ENCODE assay signal across 8 cellular contexts in genomic region chr11:67606150-67606476, GRCh38. TPM values are rescaled to one million over a fixed set of nuclear protein-coding genes. Genes with fewer than 3 reads are reported as not detected.
DNase-seq lines count a peak whose midpoint lies in the region; ATAC-seq and TF ChIP-seq lines count a peak whose summit lies in the region.

No MANE protein-coding gene starts in this region.

- no peaks in the 10 kb centered on the region for H3K9me2 ChIP-seq in OCI-LY1 (ENCODE audit: low read depth, low read length)

- H3K4me1 ChIP-seq in CD4-positive, CD25-positive, alpha-beta regulatory T cell (ENCODE audit: control insufficient read depth, insufficient read depth, low read length, poor library complexity, severe bottlenecking) = peaks cover 21% of the 10 kb centered on the region
- H3K4me1 ChIP-seq in OCI-LY1 (ENCODE audit: insufficient read depth, low read length, severe bottlenecking) (peaks cover 25% of the 10 kb centered on the region), neuronal stem cell (ENCODE audit: control insufficient read depth in 2 of 2, insufficient read depth in 1 of 2, low read depth in 1 of 2, low read length in 2 of 2) (peaks cover 21 to 29% of the 10 kb centered on the region in 2 donors)

- TF ChIP-seq CTCF in OCI-LY1 (IDR thresholded peaks at IDR 0.05; ENCODE audit: low read length) = no peak
- no peak for TF ChIP-seq CTCF in epithelial cell of esophagus (IDR thresholded peaks at IDR 0.05; ENCODE audit: insufficient read depth, low read depth, low read length, missing control alignments)

- H3F3A ChIP-seq in OCI-LY1 (ENCODE audit: insufficient read depth, low read length) = no peaks in the 10 kb centered on the region

- H3K14ac ChIP-seq in neuronal stem cell (ENCODE audit: low read length) = no peak overlapping the region

- peaks cover 9% of the 10 kb centered on the region; the same call in 1 of the 2 replicates for H3K79me2 ChIP-seq in OCI-LY1 (ENCODE audit: insufficient read depth, low read length)

- no peak overlapping the region for H3K4ac ChIP-seq in neuronal stem cell (ENCODE audit: low read length)

- H2AFZ ChIP-seq in OCI-LY1 (ENCODE audit: low read length) (0 out of 2 replicates have a peak overlapping the region, but pooled peaks have one; percentile 21), neuronal stem cell (ENCODE audit: low read length) (peak overlapping the region; percentile 89)

- H3K4me3 ChIP-seq in CD4-positive, CD25-positive, alpha-beta regulatory T cell (ENCODE audit: low read depth, low read length) = peak overlapping the region; percentile 79
- peak overlapping the region; percentile 94 for H3K4me3 ChIP-seq in OCI-LY1 (ENCODE audit: low read depth, low read length, poor library complexity, severe bottlenecking)
- H3K4me3 ChIP-seq in epithelial cell of esophagus (ENCODE audit: low read length) = peak overlapping the region; percentile 97
- peak overlapping the region; percentile 72 to 99 for H3K4me3 ChIP-seq in neuronal stem cell (ENCODE audit: low read length in 2 of 2)

- peak overlapping the region; percentile 57 for H2BK15ac ChIP-seq in neuronal stem cell (ENCODE audit: low read length)

- no peaks in the 10 kb centered on the region for H3K9me3 ChIP-seq in CD4-positive, CD25-positive, alpha-beta regulatory T cell (ENCODE audit: control insufficient read depth in 2 of 2, low read length in 2 of 2)
- H3K9me3 ChIP-seq in OCI-LY1 (ENCODE audit: low read length) = no peaks in the 10 kb centered on the region
- H3K9me3 ChIP-seq in neuronal stem cell (replicated peaks in 1 of 2; ENCODE audit: control insufficient read depth in 2 of 2, insufficient read depth in 1 of 2, low read depth in 1 of 2, low read length in 2 of 2) = peaks cover 2 to 5% of the 10 kb centered on the region in 2 donors

- peaks cover 20% of the 10 kb centered on the region for H3K27me3 Mint-ChIP-seq in CD4-positive, CD25-positive, alpha-beta regulatory T cell

- H3K4me2 ChIP-seq in OCI-LY1 (ENCODE audit: low read length) (peak overlapping the region; percentile 93), neuronal stem cell (ENCODE audit: insufficient read depth, low read length, poor library complexity, severe bottlenecking) (peak overlapping the region; percentile 46)

- peaks cover 0 to 2% (median 0%) of the 10 kb centered on the region in 7 donors for H3K9me3 Mint-ChIP-seq in CD4-positive, CD25-positive, alpha-beta regulatory T cell

- peaks cover 20% of the 10 kb centered on the region for H3K36me3 ChIP-seq in CD4-positive, CD25-positive, alpha-beta regulatory T cell (ENCODE audit: control insufficient read depth, insufficient read depth, low read length)
- H3K36me3 ChIP-seq in OCI-LY1 (ENCODE audit: insufficient read depth, low read length) (peaks cover 27% of the 10 kb centered on the region), neuronal stem cell (replicated peaks in 1 of 2; ENCODE audit: control insufficient read depth in 2 of 2, insufficient read depth in 2 of 2, low read length in 2 of 2) (peaks cover 9 to 31% of the 10 kb centered on the region in 2 donors)

- no peaks in the 10 kb centered on the region for H4K20me1 ChIP-seq in OCI-LY1 (ENCODE audit: insufficient read depth, low read length)

- H2AK5ac ChIP-seq in neuronal stem cell (ENCODE audit: low read depth, low read length) = peak overlapping the region; percentile 15

- H3K4me3 Mint-ChIP-seq in CD4-positive, CD25-positive, alpha-beta regulatory T cell = peak overlapping the region; percentile 88 to 92 (median 90)

- peaks cover 4% of the 10 kb centered on the region for H3K79me1 ChIP-seq in neuronal stem cell (ENCODE audit: low read depth, low read length)

- H3K23ac ChIP-seq in neuronal stem cell (ENCODE audit: low read depth, low read length, poor library complexity) = no peak overlapping the region

- H3K27ac Mint-ChIP-seq in CD4-positive, CD25-positive, alpha-beta regulatory T cell = peak overlapping the region; percentile 70 to 92 (median 91)

- H2BK12ac ChIP-seq in neuronal stem cell (ENCODE audit: low read length) = no peak overlapping the region

- peak overlapping the region; percentile 90 for H3K9ac ChIP-seq in OCI-LY1 (ENCODE audit: low read length)
- H3K9ac ChIP-seq in neuronal stem cell (ENCODE audit: low read depth, low read length, poor library complexity) = no peak overlapping the region

- peaks cover 0 to 25% (median 11%) of the 10 kb centered on the region in 4 donors for H3K4me1 Mint-ChIP-seq in CD4-positive, CD25-positive, alpha-beta regulatory T cell

- no peak overlapping the region for H2BK120ac ChIP-seq in neuronal stem cell (ENCODE audit: low read depth, low read length)

- peak overlapping the region; percentile 75 for H3K27ac ChIP-seq in CD4-positive, CD25-positive, alpha-beta regulatory T cell (ENCODE audit: insufficient read depth, low read length, poor library complexity, severe bottlenecking)
- H3K27ac ChIP-seq in OCI-LY1 (ENCODE audit: low read depth, low read length, poor library complexity, severe bottlenecking) (no peak overlapping the region), neuronal stem cell (replicated peaks; ENCODE audit: low read length) (peak overlapping the region; percentile 30)

- H3K36me3 Mint-ChIP-seq in CD4-positive, CD25-positive, alpha-beta regulatory T cell = peaks cover 14% of the 10 kb centered on the region

- H2BK5ac ChIP-seq in neuronal stem cell (ENCODE audit: low read length) = no peak overlapping the region

- DNase-seq in CD4-positive, CD25-positive, alpha-beta regulatory T cell = no peak
- no peak for DNase-seq in epithelial cell of esophagus (ENCODE audit: low read depth)
- no peak for DNase-seq in neuronal stem cell (ENCODE audit: low spot score)
- DNase-seq in activated effector memory CD4-positive, alpha-beta T cell treated with anti-CD3 and anti-CD28 coated beads, Interleukin-2, amount 50 U/mL, for 16 hours = no peak
- no peak for DNase-seq in central memory CD4-positive, alpha-beta T cell
- no peak for DNase-seq in putamen (ENCODE audit: low spot score)
- DNase-seq in NCI-H2196 treated with DMSO at 0.1 percent for 48 hours (lab: John Stamatoyannopoulos, UW; ENCODE audit: unreplicated experiment) = no peak

- no peak overlapping the region for H4K91ac ChIP-seq in neuronal stem cell (ENCODE audit: low read depth, low read length, poor library complexity)

- H3K27me3 ChIP-seq in CD4-positive, CD25-positive, alpha-beta regulatory T cell (ENCODE audit: control insufficient read depth, insufficient read depth, low read length) = peaks cover 9% of the 10 kb centered on the region
- H3K27me3 ChIP-seq in OCI-LY1 (ENCODE audit: insufficient read depth, low read length) = peaks cover 3% of the 10 kb centered on the region; the same call in 1 of the 2 replicates
- peaks cover 0 to 15% (median 2%) of the 10 kb centered on the region in 3 experiments for H3K27me3 ChIP-seq in neuronal stem cell (ENCODE audit: control insufficient read depth in 3 of 3, insufficient read depth in 3 of 3, low read depth in 1 of 3, low read length in 3 of 3)

- ATAC-seq in CD4-positive, CD25-positive, alpha-beta regulatory T cell (ENCODE audit: low read depth in 2 of 2) = no peak

- no peak overlapping the region for H4K8ac ChIP-seq in neuronal stem cell (ENCODE audit: low read depth, low read length)

- H3K18ac ChIP-seq in neuronal stem cell (ENCODE audit: low read length) = peak overlapping the region; percentile 86

- WGBS in neuronal stem cell (ENCODE audit: extremely low coverage in 2 of 2, insufficient read length in 2 of 2, insufficient replicate concordance in 1 of 2), 2 donors = no CpG with 5 or more reads among the region's 14 CpGs

RNA-seq across cellular contexts. Expression of gene NDUFV1, which starts 0.6 kb away (rescaled TPM):
- 204 TPM for total RNA-seq in CD4-positive, CD25-positive, alpha-beta regulatory T cell
- polyA plus RNA-seq in CD4-positive, CD25-positive, alpha-beta regulatory T cell = 100 to 1,000 TPM; 101 to 128 (median 113) TPM
- 71.8 TPM for polyA plus RNA-seq in neuronal stem cell (2013, experiment 1 of 2)
- polyA plus RNA-seq in neuronal stem cell (2013, experiment 2 of 2) = 67.2 TPM

RNA-seq across cellular contexts. Expression of gene GSTP1, which starts 22.5 kb away (rescaled TPM):
- 55.7 TPM for total RNA-seq in CD4-positive, CD25-positive, alpha-beta regulatory T cell
- polyA plus RNA-seq in CD4-positive, CD25-positive, alpha-beta regulatory T cell = 100 to 1,000 TPM; 180 to 231 (median 219) TPM
- 927 TPM for polyA plus RNA-seq in neuronal stem cell (2013, experiment 1 of 2)
- polyA plus RNA-seq in neuronal stem cell (2013, experiment 2 of 2) = 915 TPM

RNA-seq across cellular contexts. Expression of gene NUDT8, which starts 23.6 kb away (rescaled TPM):
- 1.9 TPM for total RNA-seq in CD4-positive, CD25-positive, alpha-beta regulatory T cell
- polyA plus RNA-seq in CD4-positive, CD25-positive, alpha-beta regulatory T cell = 1 to 10 TPM; 1.2 to 3.7 (median 2.6) TPM
- polyA plus RNA-seq in neuronal stem cell (2013, experiment 1 of 2) = 7.6 TPM
- 6.7 TPM for polyA plus RNA-seq in neuronal stem cell (2013, experiment 2 of 2)

RNA-seq across cellular contexts. Expression of gene TBX10, which starts 33.5 kb away (rescaled TPM):
- not detected for total RNA-seq in CD4-positive, CD25-positive, alpha-beta regulatory T cell
- polyA plus RNA-seq in CD4-positive, CD25-positive, alpha-beta regulatory T cell = not detected
- polyA plus RNA-seq in neuronal stem cell (2013, experiment 1 of 2) = 0.04 TPM
- polyA plus RNA-seq in neuronal stem cell (2013, experiment 2 of 2) = 0.03 TPM

RNA-seq across cellular contexts. Expression of gene ACY3, which starts 44.4 kb away (rescaled TPM):
- total RNA-seq in CD4-positive, CD25-positive, alpha-beta regulatory T cell = 0.57 TPM
- polyA plus RNA-seq in CD4-positive, CD25-positive, alpha-beta regulatory T cell = 1 to 10 TPM in 1 of 4 donors, under 1 TPM in 2, not detected in 1; 0.37 to 1.1 (median 0.59) TPM
- polyA plus RNA-seq in neuronal stem cell (2013, experiment 1 of 2) = not detected
- polyA plus RNA-seq in neuronal stem cell (2013, experiment 2 of 2) = not detected
